ENCODE assay signal across 15 cellular contexts in genomic region chr21:16842716-16843115, GRCh38.
DNase-seq lines count a peak whose midpoint lies in the region; ATAC-seq, FAIRE-seq and TF ChIP-seq lines count a peak whose summit lies in the region.
"Had no signal": no experiment of that assay in that cellular context is flagged by ENCODE, and none has a peak within 500 bp of the region (broad histone marks: within the 10 kb centered on the region; RNA-seq: fewer than 3 reads in every experiment).

No MANE protein-coding gene starts in this region.

- H3K36me3 ChIP-seq in IMR-90 (ENCODE audit: control insufficient read depth, insufficient read depth, low read length), result no peaks in the 10 kb centered on the region
- H3K36me3 ChIP-seq in keratinocyte (ENCODE audit: control insufficient read depth in 2 of 2, extremely low read depth in 1 of 2, insufficient read depth in 2 of 2, low read length in 2 of 2), result no peaks in the 10 kb centered on the region

- TF ChIP-seq POLR2A in IMR-90 (IDR thresholded peaks at IDR 0.05; ENCODE audit: low read depth, low read length), result no peak

- H3K4ac ChIP-seq in IMR-90 (ENCODE audit: low read depth, low read length), result no peak overlapping the region

- H3K27me3 ChIP-seq in IMR-90 (ENCODE audit: control insufficient read depth, insufficient read depth, low read length), result no peaks in the 10 kb centered on the region
- H3K27me3 ChIP-seq in keratinocyte (ENCODE audit: control insufficient read depth, extremely low read depth, insufficient read depth, low read length), result no peaks in the 10 kb centered on the region

- no peaks in the 10 kb centered on the region for H4K20me1 ChIP-seq in IMR-90 (ENCODE audit: insufficient read depth, low read length)
- H4K20me1 ChIP-seq in keratinocyte (ENCODE audit: control insufficient read depth, extremely low read depth, insufficient read depth, low read length), result no peaks in the 10 kb centered on the region

- intact Hi-C loops in IMR-90 (cut with micrococcal nuclease), result no loop called here

- no peak overlapping the region for H3K4me2 ChIP-seq in IMR-90 (ENCODE audit: low read depth, low read length)
- H3K4me2 ChIP-seq in keratinocyte (ENCODE audit: control insufficient read depth, extremely low read depth, insufficient read depth, low read depth, low read length), result peak overlapping the region; percentile 58

- no peak for FAIRE-seq in keratinocyte (lab: Jason Lieb, UNC)
- FAIRE-seq: islet of Langerhans had no signal

- dilution Hi-C loops in IMR-90 (cut with HindIII; ENCODE audit: low sequenced_read_pairs, unreplicated experiment), result no loop called here
- dilution Hi-C loops in keratinocyte (cut with MboI; ENCODE audit: extremely low pct_ligation_motif_present, low sequenced_read_pairs), result no loop called here

- POLR2A ChIA-PET in IMR-90 (lab: Charles Lee; ENCODE audit: unreplicated experiment), result no interaction called here

- no TSS peak for BruUV-seq in IMR-90 (replicated peaks; lab: Mats Ljungman, UMichigan)

- peaks cover 4% of the 10 kb centered on the region for H3K4me1 ChIP-seq in IMR-90 (ENCODE audit: control insufficient read depth, insufficient read depth, low read length)
- H3K4me1 ChIP-seq in keratinocyte (ENCODE audit: control insufficient read depth, extremely low read depth, insufficient read depth, low read length), result no peaks in the 10 kb centered on the region

- no peak for TF ChIP-seq RAD21 in IMR-90 (IDR thresholded peaks at IDR 0.05; ENCODE audit: low read length)

- H2AK5ac ChIP-seq in IMR-90 (ENCODE audit: low read depth, low read length), result no peak overlapping the region

- CTCF ChIA-PET in IMR-90 (lab: Yijun Ruan, JAX), result no interaction called here

- H4K8ac ChIP-seq in IMR-90 (ENCODE audit: low read depth in 2 of 2, low read length in 2 of 2), result no peak overlapping the region

- no peak overlapping the region for H2BK5ac ChIP-seq in IMR-90 (ENCODE audit: low read depth, low read length, poor library complexity, severe bottlenecking)

- ATAC-seq in IMR-90 (ENCODE audit: low read depth), result peak; percentile 37; the same call in 1 of the 2 replicates
- ATAC-seq in HG03025 (IDR thresholded peaks at IDR 0.05; ENCODE audit: low FRiP score, unreplicated experiment), result no peak
- ATAC-seq: effector memory CD8-positive, alpha-beta T cell; HCT116; stimulated activated naive B cell treated with anti-CD40 and anti-IgM and Interleukin-4, amounts not matched to agents 10 μg/mL and 1 μg/mL and 100 μg/mL, for 72 hours had no signal

- in situ Hi-C loops in IMR-90 (cut with MboI; ENCODE audit: low sequenced_read_pairs), result no loop called here

- no peak overlapping the region for H2BK120ac ChIP-seq in IMR-90 (ENCODE audit: low read depth, low read length)

- no CpG with 5 or more reads among the region's 5 CpGs for whole genome bisulfite sequencing in IMR-90 (ENCODE audit: extremely low coverage in 2 of 2, insufficient read length in 1 of 2), 2 experiments

- H2AK9ac ChIP-seq in IMR-90 (replicated peaks; ENCODE audit: low read depth, low read length, poor library complexity), result no peak overlapping the region

- no peak overlapping the region for H2BK15ac ChIP-seq in IMR-90 (ENCODE audit: low read depth, low read length)

- no peaks in the 10 kb centered on the region for H3K79me2 ChIP-seq in keratinocyte (ENCODE audit: control insufficient read depth, insufficient read depth, low read length)

- no peak overlapping the region for H4K91ac ChIP-seq in IMR-90 (ENCODE audit: insufficient read depth, low read depth, low read length)

- H3K9ac ChIP-seq in IMR-90 (ENCODE audit: low read depth, low read length) (no peak overlapping the region), keratinocyte (ENCODE audit: control insufficient read depth, extremely low read depth, insufficient read depth, low read length) (no peak overlapping the region)

- no peak overlapping the region for H3K18ac ChIP-seq in IMR-90 (ENCODE audit: low read depth, low read length)

- DNase-seq in DMS 273 treated with DMSO at 0.1 percent for 48 hours (lab: John Stamatoyannopoulos, UW), result peak; percentile 10
- DNase-seq in IMR-90, result peak; percentile 4
- DNase-seq in cardiac fibroblast (ENCODE audit: low read depth in 2 of 2), result peak; percentile 3 to 11
- DNase-seq in keratinocyte (ENCODE audit: low read depth, low spot score), result no peak
- no peak for DNase-seq in NOMO-1 (lab: John Stamatoyannopoulos, UW; ENCODE audit: unreplicated experiment in 2 of 2)
- no peak for DNase-seq in GM19240 (ENCODE audit: insufficient read length, low spot score)
- DNase-seq: activated CD4-positive, alpha-beta T cell treated with anti-CD3 and anti-CD28 coated beads for 4 hours; activated naive CD4-positive, alpha-beta T cell treated with anti-CD3 and anti-CD28 coated beads, Interleukin-2, amount 10 ng/mL, durations not matched to agents 7 days and 5 days; effector memory CD8-positive, alpha-beta T cell; SHP77; stimulated activated naive B cell treated with anti-CD40 and anti-IgM and Interleukin-4, amounts not matched to agents 10 μg/mL and 1 μg/mL and 100 μg/mL, for 72 hours had no signal

- H2AFZ ChIP-seq in IMR-90 (replicated peaks; ENCODE audit: low read length, poor library complexity) (no peak overlapping the region), keratinocyte (ENCODE audit: control insufficient read depth, low read length) (peak overlapping the region; percentile 71)

- H3K9me3 ChIP-seq in IMR-90 (ENCODE audit: control insufficient read depth, insufficient read depth, low read length) (no peaks in the 10 kb centered on the region), keratinocyte (ENCODE audit: control insufficient read depth, low read depth, low read length) (no peaks in the 10 kb centered on the region)

- no peak overlapping the region for H3K4me3 ChIP-seq in IMR-90 (ENCODE audit: insufficient read depth, low read depth, low read length)
- H3K4me3 ChIP-seq in cardiac fibroblast (replicated peaks in 1 of 2; ENCODE audit: low read depth in 2 of 2, low read length in 2 of 2), result no peak overlapping the region
- H3K4me3 ChIP-seq in keratinocyte (ENCODE audit: control insufficient read depth in 2 of 3, extremely low read depth in 1 of 3, insufficient read depth in 2 of 3, low read depth in 1 of 3, low read length in 3 of 3), result peak overlapping the region in 1 of 3 experiments; percentile 1

- no peak overlapping the region for H3K23ac ChIP-seq in IMR-90 (ENCODE audit: low read depth, low read length)

- no peak overlapping the region for H3K27ac ChIP-seq in IMR-90 (ENCODE audit: insufficient read depth, low read length)
- no peak overlapping the region for H3K27ac ChIP-seq in keratinocyte (ENCODE audit: control insufficient read depth, insufficient read depth, low read length)
- H3K27ac ChIP-seq: C4-2B had no signal

- H4K5ac ChIP-seq in IMR-90 (ENCODE audit: low read depth, low read length), result no peak overlapping the region

- H3K79me1 ChIP-seq in IMR-90 (ENCODE audit: low read depth in 1 of 2, low read length in 2 of 2), result no peaks in the 10 kb centered on the region

- H3K56ac ChIP-seq in IMR-90 (ENCODE audit: extremely low read depth, insufficient read depth, low read length), result no peak overlapping the region

- no peak for TF ChIP-seq CTCF in IMR-90 (conservative IDR thresholded peaks at IDR 0.05; ENCODE audit: low read depth, low read length)
- no peak for TF ChIP-seq CTCF in cardiac fibroblast (IDR thresholded peaks at IDR 0.05; ENCODE audit: low read depth, low read length)
- no peak for TF ChIP-seq CTCF in keratinocyte (optimal IDR thresholded peaks at IDR 0.05 in 1 of 3, IDR thresholded peaks at IDR 0.05 in 1 of 3, conservative IDR thresholded peaks at IDR 0.05 in 1 of 3; ENCODE audit: extremely low read depth in 1 of 3, insufficient read depth in 2 of 3, low read length in 3 of 3)

- no peak overlapping the region for H3K14ac ChIP-seq in IMR-90 (replicated peaks; ENCODE audit: low read depth, low read length)

- no peak overlapping the region for H2BK20ac ChIP-seq in IMR-90 (ENCODE audit: low read depth, low read length)

- H3K9me1 ChIP-seq in IMR-90 (ENCODE audit: insufficient read depth, low read length) (peaks cover 3% of the 10 kb centered on the region; the same call in 1 of the 2 replicates), keratinocyte (ENCODE audit: control insufficient read depth, extremely low read depth, insufficient read depth, low read length) (no peaks in the 10 kb centered on the region)

TF ChIP-seq in IMR-90, 13 proteins besides CTCF, POLR2A, EP300 and RAD21:
- TF ChIP-seq CHD1 (IDR thresholded peaks at IDR 0.05; ENCODE audit: low read depth, low read length) (no peak), RCOR1 (IDR thresholded peaks at IDR 0.05; ENCODE audit: insufficient replicate concordance, low read length) (no peak), NFE2L2 (IDR thresholded peaks at IDR 0.05; ENCODE audit: low read depth, low read length) (no peak), FOS (IDR thresholded peaks at IDR 0.05; ENCODE audit: low read depth, low read length) (no peak), BHLHE40 (IDR thresholded peaks at IDR 0.05; ENCODE audit: low read depth, low read length) (no peak), CEBPB (IDR thresholded peaks at IDR 0.05; ENCODE audit: low read depth, low read length) (no peak), RFX5 (IDR thresholded peaks at IDR 0.05; ENCODE audit: low read depth, low read length) (no peak), MXI1 (IDR thresholded peaks at IDR 0.05; ENCODE audit: borderline replicate concordance, low read depth, low read length) (no peak), MAZ (IDR thresholded peaks at IDR 0.05; ENCODE audit: borderline replicate concordance, low read depth, low read length) (no peak), SMC3 (IDR thresholded peaks at IDR 0.05; ENCODE audit: low read depth, low read length) (no peak), MAFK (IDR thresholded peaks at IDR 0.05; ENCODE audit: low read depth, low read length) (no peak)
- TF ChIP-seq, protein P1, sequence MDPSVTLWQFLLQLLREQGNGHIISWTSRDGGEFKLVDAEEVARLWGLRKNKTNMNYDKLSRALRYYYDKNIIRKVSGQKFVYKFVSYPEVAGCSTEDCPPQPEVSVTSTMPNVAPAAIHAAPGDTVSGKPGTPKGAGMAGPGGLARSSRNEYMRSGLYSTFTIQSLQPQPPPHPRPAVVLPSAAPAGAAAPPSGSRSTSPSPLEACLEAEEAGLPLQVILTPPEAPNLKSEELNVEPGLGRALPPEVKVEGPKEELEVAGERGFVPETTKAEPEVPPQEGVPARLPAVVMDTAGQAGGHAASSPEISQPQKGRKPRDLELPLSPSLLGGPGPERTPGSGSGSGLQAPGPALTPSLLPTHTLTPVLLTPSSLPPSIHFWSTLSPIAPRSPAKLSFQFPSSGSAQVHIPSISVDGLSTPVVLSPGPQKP (IDR thresholded peaks at IDR 0.05; ENCODE audit: borderline replicate concordance, low read depth, low read length), result no peak
- TF ChIP-seq, protein P2, sequence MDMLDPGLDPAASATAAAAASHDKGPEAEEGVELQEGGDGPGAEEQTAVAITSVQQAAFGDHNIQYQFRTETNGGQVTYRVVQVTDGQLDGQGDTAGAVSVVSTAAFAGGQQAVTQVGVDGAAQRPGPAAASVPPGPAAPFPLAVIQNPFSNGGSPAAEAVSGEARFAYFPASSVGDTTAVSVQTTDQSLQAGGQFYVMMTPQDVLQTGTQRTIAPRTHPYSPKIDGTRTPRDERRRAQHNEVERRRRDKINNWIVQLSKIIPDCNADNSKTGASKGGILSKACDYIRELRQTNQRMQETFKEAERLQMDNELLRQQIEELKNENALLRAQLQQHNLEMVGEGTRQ (IDR thresholded peaks at IDR 0.05; ENCODE audit: low read depth, low read length), result no peak
TF ChIP-seq in IMR-90: peak in this region for 0.

Comparison
In these comparisons a context has a peak if more than half of its experiments do, and no peak if none do; other contexts are left out.
1. DNase-seq: peak in DMS 273 treated with DMSO at 0.1 percent for 48 hours (single experiment), IMR-90 (single experiment) and cardiac fibroblast (2 of 2); none in keratinocyte (single experiment), NOMO-1 (0 of 2) and GM19240 (single experiment).